ENCODE assay signal across 1 cellular context in genomic region chr20:62116558-62117361, GRCh38.
TF ChIP-seq lines count a peak whose summit lies in the region.

No MANE protein-coding gene starts in this region.

TF ChIP-seq in SK-N-SH, 30 proteins besides CTCF, POLR2A, EP300 and RAD21:
- TF ChIP-seq RXRA (IDR thresholded peaks at IDR 0.05; ENCODE audit: borderline replicate concordance, low read depth) (no peak), TEAD4 (IDR thresholded peaks at IDR 0.05; ENCODE audit: borderline replicate concordance, insufficient read depth) (no peak), NRF1 (IDR thresholded peaks at IDR 0.05; ENCODE audit: low read depth, low read length) (no peak), POLR2AphosphoS5 (IDR thresholded peaks at IDR 0.05; ENCODE audit: low read depth, low read length) (no peak), RFX5 (IDR thresholded peaks at IDR 0.05; ENCODE audit: low read length) (no peak), MXI1 (IDR thresholded peaks at IDR 0.05; ENCODE audit: low read depth, low read length) (no peak), ELF1 (IDR thresholded peaks at IDR 0.05) (no peak), FOXM1 (IDR thresholded peaks at IDR 0.05; ENCODE audit: low read depth) (no peak), MAX (IDR thresholded peaks at IDR 0.05; ENCODE audit: low read depth) (no peak), PBX3 (IDR thresholded peaks at IDR 0.05) (no peak), IRF3 (IDR thresholded peaks at IDR 0.05; ENCODE audit: low read depth, low read length) (no peak), SIN3A (IDR thresholded peaks at IDR 0.05; ENCODE audit: borderline replicate concordance, low read depth, low read length) (no peak), GABPA (IDR thresholded peaks at IDR 0.05; ENCODE audit: low read depth) (no peak), USF1 (IDR thresholded peaks at IDR 0.05; ENCODE audit: borderline replicate concordance, low read depth) (no peak), ZBTB33 (IDR thresholded peaks at IDR 0.05; ENCODE audit: borderline replicate concordance, low read depth) (no peak), JUND (IDR thresholded peaks at IDR 0.05) (no peak)
